In genomic region chr1:151514366-151514765, GRCh38 we compare ENCODE assay signal across 18 cellular contexts. TPM values are rescaled to one million over a fixed set of nuclear protein-coding genes. Genes with fewer than 3 reads are reported as not detected.
DNase-seq lines count a peak whose midpoint lies in the region; ATAC-seq and TF ChIP-seq lines count a peak whose summit lies in the region.
"Had no signal": no experiment of that assay in that cellular context is flagged by ENCODE, and none has a peak within 500 bp of the region (broad histone marks: within the 10 kb centered on the region; RNA-seq: fewer than 3 reads in every experiment).

No MANE protein-coding gene starts in this region.

- TF ChIP-seq CTCF in Calu3 (IDR thresholded peaks at IDR 0.05; ENCODE audit: unreplicated experiment) (no peak), RWPE2 (IDR thresholded peaks at IDR 0.05; ENCODE audit: poor library complexity, severe bottlenecking) (no peak)

- intact Hi-C loops in Calu3 (cut with micrococcal nuclease; ENCODE audit: unreplicated experiment) = loop anchor here (5.0 kb wide), 1 partner anchor 317 kb away; the partner anchor contains the start of gene PIP5K1A
- intact Hi-C loops in right cardiac atrium (cut with DNase I) = no loop called here

- H3K36me3 Mint-ChIP-seq in Calu3 (ENCODE audit: insufficient read depth, unreplicated experiment) = peaks cover 86% of the 10 kb centered on the region
- H3K36me3 Mint-ChIP-seq: activated naive CD8-positive, alpha-beta T cell treated with anti-CD3 and anti-CD28 coated beads, Interleukin-2, amount 10 ng/mL, durations not matched to agents 7 days and 5 days; IgD-negative memory B cell; naive B cell had no signal

- H4K91ac ChIP-seq in trophoblast cell (ENCODE audit: low read depth, low read length) = peak overlapping the region; percentile 82

- WGBS in trophoblast cell (ENCODE audit: extremely low coverage, insufficient coverage, insufficient read length) = no CpG with 5 or more reads among the region's 4 CpGs
- 90% methylated on average over 4 of the region's 4 CpGs for WGBS in right cardiac atrium

- H3K27me3 Mint-ChIP-seq in Calu3 (ENCODE audit: unreplicated experiment) = no peaks in the 10 kb centered on the region
- H3K27me3 Mint-ChIP-seq: activated T-cell treated with anti-CD3 and anti-CD28 coated beads, Interleukin-2, amount 50 U/mL, for 24 hours; naive B cell had no signal

- peak overlapping the region; percentile 87 for H3K27ac Mint-ChIP-seq in Calu3 (ENCODE audit: unreplicated experiment)
- H3K27ac Mint-ChIP-seq: activated naive CD8-positive, alpha-beta T cell treated with anti-CD3 and anti-CD28 coated beads, Interleukin-2, amount 10 ng/mL, durations not matched to agents 7 days and 5 days; IgD-negative memory B cell had no signal

- H3K4me2 ChIP-seq in trophoblast cell (ENCODE audit: low read length) = peak overlapping the region; percentile 62

- no peaks in the 10 kb centered on the region for H3K27me3 ChIP-seq in RWPE2 (ENCODE audit: insufficient read depth, poor library complexity, severe bottlenecking)
- peaks cover 7% of the 10 kb centered on the region for H3K27me3 ChIP-seq in iPS-18a (ENCODE audit: control insufficient read depth, insufficient read depth, low read length)
- no peaks in the 10 kb centered on the region for H3K27me3 ChIP-seq in trophoblast cell (ENCODE audit: insufficient read depth, low read length)
- no peaks in the 10 kb centered on the region for H3K27me3 ChIP-seq in right cardiac atrium (ENCODE audit: control insufficient read depth, insufficient read depth)

- H3K4me1 ChIP-seq in RWPE2 (ENCODE audit: insufficient read depth, poor library complexity, severe bottlenecking) (peaks cover 47% of the 10 kb centered on the region), iPS-18a (ENCODE audit: control insufficient read depth, low read depth, low read length) (peaks cover 39% of the 10 kb centered on the region), trophoblast cell (ENCODE audit: control insufficient read depth in 1 of 2, insufficient read depth in 2 of 2, low read length in 2 of 2) (peaks cover 23 to 36% of the 10 kb centered on the region in 2 experiments), right cardiac atrium (ENCODE audit: control insufficient read depth, insufficient read depth, low read length) (no peaks in the 10 kb centered on the region)

- peaks cover 13% of the 10 kb centered on the region for H3K79me2 ChIP-seq in trophoblast cell (ENCODE audit: control insufficient read depth, insufficient read depth, low read length, poor library complexity)

- H4K8ac ChIP-seq in trophoblast cell (ENCODE audit: low read depth, low read length) = peak overlapping the region; percentile 57

- H3K79me1 ChIP-seq in trophoblast cell (ENCODE audit: low read length) = peaks cover 52% of the 10 kb centered on the region

- BruUV-seq in Calu3 (replicated peaks; lab: Mats Ljungman, UMichigan) = no TSS peak

- H3K4me3 ChIP-seq in RWPE2 (ENCODE audit: severe bottlenecking) = no peak overlapping the region
- peak overlapping the region; percentile 62 for H3K4me3 ChIP-seq in iPS-18a (ENCODE audit: low read length)
- H3K4me3 ChIP-seq in trophoblast cell (ENCODE audit: low read depth, low read length) = no peak overlapping the region
- no peak overlapping the region for H3K4me3 ChIP-seq in right cardiac atrium (ENCODE audit: low read length)
- H3K4me3 ChIP-seq: tibial artery had no signal

- DNase-seq in Calu3 (no peak), RWPE2 (ENCODE audit: low spot score) (no peak), trophoblast cell (no peak), right cardiac atrium (no peak)
- no peak for DNase-seq in stimulated activated CD4-positive, alpha-beta T cell treated with anti-CD3 and anti-CD28 coated beads, Interleukin-15, amount 100 ng/mL, for 24 hours
- no peak for DNase-seq in central memory CD4-positive, alpha-beta T cell
- DNase-seq: activated CD4-positive, alpha-beta T cell treated with anti-CD3 and anti-CD28 coated beads, Interleukin-2, amount 50 U/mL, for 1 hour; activated naive CD8-positive, alpha-beta T cell treated with anti-CD3 and anti-CD28 coated beads, Interleukin-2, amount 10 ng/mL, durations not matched to agents 7 days and 5 days; activated T-cell treated with anti-CD3 and anti-CD28 coated beads, Interleukin-2, amount 50 U/mL, for 24 hours; DMS 273 treated with DMSO at 0.1 percent for 48 hours; glutamatergic neuron; naive B cell; NCI-H1048; stimulated activated CD4-positive, alpha-beta T cell treated with anti-CD3 and anti-CD28 coated beads, Interleukin-4, amount 100 ng/mL, for 1 hour; tibial artery had no signal

- no peaks in the 10 kb centered on the region for H3K9me3 Mint-ChIP-seq in Calu3 (ENCODE audit: low read depth, unreplicated experiment)
- H3K9me3 Mint-ChIP-seq: activated naive CD8-positive, alpha-beta T cell treated with anti-CD3 and anti-CD28 coated beads, Interleukin-2, amount 10 ng/mL, durations not matched to agents 7 days and 5 days; activated T-cell treated with anti-CD3 and anti-CD28 coated beads, Interleukin-2, amount 50 U/mL, for 24 hours; IgD-negative memory B cell; naive B cell had no signal

- peaks cover 46% of the 10 kb centered on the region for H3K4me1 Mint-ChIP-seq in Calu3 (ENCODE audit: low read depth, unreplicated experiment)

- CTCF ChIA-PET in Calu3 (lab: Charles Lee) = interaction anchor here (0.6 to 2.4 kb wide), 7 partner anchors 25 to 167 kb away, joined by 3 to 7 read pairs (median 4); partner anchors contain the start of gene TUFT1

- peak overlapping the region; percentile 2 for H2AK5ac ChIP-seq in trophoblast cell (ENCODE audit: low read length)

- H3K9ac ChIP-seq in iPS-18a (ENCODE audit: low read length) = peak overlapping the region; percentile 13
- H3K9ac ChIP-seq in trophoblast cell (ENCODE audit: low read length) = no peak overlapping the region

- H3K27ac ChIP-seq in RWPE2 (ENCODE audit: poor library complexity, severe bottlenecking) (peak overlapping the region; percentile 97), iPS-18a (ENCODE audit: low read length) (peak overlapping the region; percentile 73), trophoblast cell (ENCODE audit: low read depth, low read length) (peak overlapping the region; percentile 96), right cardiac atrium (ENCODE audit: low read length) (no peak overlapping the region)
- H3K27ac ChIP-seq: tibial artery had no signal

- no peak overlapping the region for H4K12ac ChIP-seq in trophoblast cell (ENCODE audit: low read depth, low read length)

- peak overlapping the region; percentile 56 for H2BK120ac ChIP-seq in trophoblast cell (ENCODE audit: insufficient read depth, low read length, poor library complexity)

- H3K36me3 ChIP-seq in RWPE2 (ENCODE audit: low read depth) (peaks cover 3% of the 10 kb centered on the region; the same call in 1 of the 2 replicates), iPS-18a (ENCODE audit: control insufficient read depth, low read depth, low read length) (peaks cover 12% of the 10 kb centered on the region), trophoblast cell (ENCODE audit: control insufficient read depth in 1 of 2, insufficient read depth in 2 of 2, low read length in 2 of 2) (peaks cover 10% of the 10 kb centered on the region in 2 experiments)

- peak overlapping the region; percentile 83 for H2BK5ac ChIP-seq in trophoblast cell (ENCODE audit: low read depth, low read length, poor library complexity)

- peak overlapping the region; percentile 63 for H3K14ac ChIP-seq in trophoblast cell (ENCODE audit: low read length)

- H3K23ac ChIP-seq in trophoblast cell (ENCODE audit: low read length) = no peak overlapping the region

- H2BK12ac ChIP-seq in trophoblast cell (ENCODE audit: low read length) = peak overlapping the region; percentile 75

- ATAC-seq in RWPE2 (ENCODE audit: low read depth) (no peak), right cardiac atrium (no peak), GM18858 (IDR thresholded peaks at IDR 0.05; ENCODE audit: unreplicated experiment) (no peak)

- H3K4me3 Mint-ChIP-seq in Calu3 (ENCODE audit: low read depth, unreplicated experiment) = peak overlapping the region; percentile 76
- H3K4me3 Mint-ChIP-seq: activated naive CD8-positive, alpha-beta T cell treated with anti-CD3 and anti-CD28 coated beads, Interleukin-2, amount 10 ng/mL, durations not matched to agents 7 days and 5 days; activated T-cell treated with anti-CD3 and anti-CD28 coated beads, Interleukin-2, amount 50 U/mL, for 24 hours had no signal

- H3K9me3 ChIP-seq in RWPE2 (ENCODE audit: severe bottlenecking) (no peaks in the 10 kb centered on the region), iPS-18a (ENCODE audit: control insufficient read depth, low read depth, low read length) (no peaks in the 10 kb centered on the region), trophoblast cell (ENCODE audit: insufficient read depth, low read depth, low read length) (no peaks in the 10 kb centered on the region), right cardiac atrium (ENCODE audit: control insufficient read depth, low read length) (no peaks in the 10 kb centered on the region)
- H3K9me3 ChIP-seq: tibial artery had no signal

- peak overlapping the region; percentile 62 for H3K18ac ChIP-seq in trophoblast cell (ENCODE audit: low read length)

- no peak overlapping the region for H2AFZ ChIP-seq in trophoblast cell (ENCODE audit: insufficient read depth, low read length, poor library complexity)

- H3K4ac ChIP-seq in trophoblast cell (ENCODE audit: low read depth, low read length) = peak overlapping the region; percentile 40

RNA-seq across cellular contexts. Expression of gene CGN, which starts 3.2 kb away (rescaled TPM):
- 113 and 131 TPM in 2 replicates for total RNA-seq in Calu3 (2022)
- polyA plus RNA-seq in trophoblast cell (2013) = 22.2 and 24.0 TPM in 2 replicates
- under 1 TPM; 0.32 to 0.77 (median 0.62) TPM for total RNA-seq in right cardiac atrium
- 0.18 TPM for polyA plus RNA-seq in right cardiac atrium
- polyA plus RNA-seq: IgD-negative memory B cell had no signal

RNA-seq across cellular contexts. Expression of gene TUFT1, which starts 25.7 kb away (rescaled TPM):
- total RNA-seq in Calu3 (2022) (31.4 and 34.3 TPM in 2 replicates), right cardiac atrium (1 to 10 TPM; 3.5 to 5.4 (median 4.5) TPM)
- polyA plus RNA-seq in trophoblast cell (2013) = 45.0 and 47.3 TPM in 2 replicates
- polyA plus RNA-seq in right cardiac atrium = 3.5 TPM

RNA-seq across cellular contexts. Expression of gene POGZ, which starts 55.1 kb away (rescaled TPM):
- total RNA-seq in Calu3 (2022) = 118 and 128 TPM in 2 replicates
- 40.5 and 43.4 TPM in 2 replicates for polyA plus RNA-seq in trophoblast cell (2013)
- 10 to 100 TPM; 50.4 to 60.4 (median 52.2) TPM for total RNA-seq in right cardiac atrium
- polyA plus RNA-seq in right cardiac atrium = 21.8 TPM

Comparison
In these comparisons a context has a peak if more than half of its experiments do, and no peak if none do; other contexts are left out.
1. RNA of gene CGN, which starts 3.2 kb away (total RNA-seq): 113 to 131 TPM in Calu3; 0.32 to 0.77 TPM in right cardiac atrium; every median in the first group is over 10 times any median in the second.